In the genomic region with DNA sequence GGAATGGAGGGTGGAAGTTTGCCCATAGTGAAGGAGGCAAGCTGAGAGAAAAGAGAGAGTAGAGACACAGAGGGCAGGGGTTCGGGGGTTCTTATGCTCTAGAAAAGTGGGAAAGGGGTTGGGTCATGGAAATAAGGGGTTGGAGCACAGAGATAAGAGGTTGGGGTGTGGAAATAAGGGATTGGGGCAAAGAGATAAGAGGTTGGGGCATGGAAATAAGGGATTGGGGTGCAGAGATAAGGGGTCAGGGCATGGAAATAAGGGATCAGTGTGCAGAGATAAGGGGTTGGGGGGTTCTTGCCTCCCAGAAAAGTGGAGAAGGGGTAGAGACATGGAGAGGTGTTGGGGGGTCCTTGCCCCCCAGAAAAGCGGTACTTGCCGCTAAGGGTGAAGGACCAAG, we compare ENCODE assay signal across 28 cellular contexts.
"Had no signal": no experiment of that assay in that cellular context is flagged by ENCODE, and none has a peak within 500 bp of the region (broad histone marks: within the 10 kb centered on the region; RNA-seq: fewer than 3 reads in every experiment).

No MANE protein-coding gene starts in this region.

- DNase-seq: colonic mucosa; cortex of kidney; dermis blood vessel endothelial cell; dorsolateral prefrontal cortex; effector CD4-positive, alpha-beta T cell; effector CD8-positive, alpha-beta T cell; effector memory CD4-positive, alpha-beta T cell; effector memory CD8-positive, alpha-beta T cell; endodermal cell; esophagus squamous epithelium; foreskin fibroblast; foreskin keratinocyte; foreskin melanocyte; gastrocnemius medialis; glutamatergic neuron; head of caudate nucleus; heart left ventricle; heart right ventricle had no signal

- H3K27ac Mint-ChIP-seq: dendritic cell treated with granulocyte-macrophage colony-stimulating factor and Interleukin-4, amounts not matched to agents 40 ng/mL and 50 ng/mL, for 4 days; effector memory CD8-positive, alpha-beta T cell; endodermal cell had no signal

- H3K4me3 ChIP-seq: colonic mucosa, dorsolateral prefrontal cortex, esophagus muscularis mucosa, esophagus squamous epithelium, gastrocnemius medialis, gastroesophageal sphincter, heart left ventricle, heart right ventricle, hepatocyte had no signal

- H3K4me1 Mint-ChIP-seq: endodermal cell had no signal

- H3K4me3 Mint-ChIP-seq: dendritic cell treated with granulocyte-macrophage colony-stimulating factor and Interleukin-4, amounts not matched to agents 40 ng/mL and 50 ng/mL, for 4 days; effector memory CD8-positive, alpha-beta T cell; endodermal cell had no signal

- H3K4me1 ChIP-seq: colonic mucosa, esophagus muscularis mucosa, esophagus squamous epithelium, foreskin keratinocyte, gastrocnemius medialis, gastroesophageal sphincter, heart left ventricle, heart right ventricle had no signal

- H3K9me3 Mint-ChIP-seq: dendritic cell treated with granulocyte-macrophage colony-stimulating factor and Interleukin-4, amounts not matched to agents 40 ng/mL and 50 ng/mL, for 4 days; effector memory CD8-positive, alpha-beta T cell had no signal

- H3K36me3 ChIP-seq: colonic mucosa, esophagus muscularis mucosa, esophagus squamous epithelium, gastrocnemius medialis, gastroesophageal sphincter, heart left ventricle, heart right ventricle had no signal

- H3K4me2 ChIP-seq: hepatocyte had no signal

- H2AFZ ChIP-seq: hepatocyte had no signal

- ATAC-seq: effector memory CD8-positive, alpha-beta T cell; esophagus mucosa; foreskin keratinocyte; gastrocnemius medialis; gastroesophageal sphincter; heart left ventricle; heart right ventricle had no signal

- H3K9me3 ChIP-seq: colonic mucosa, esophagus muscularis mucosa, esophagus squamous epithelium, gastrocnemius medialis, gastroesophageal sphincter, heart left ventricle, heart right ventricle had no signal

- FAIRE-seq: colon, endometrium, endothelial cell of umbilical vein, frontal cortex had no signal

- H3K27me3 ChIP-seq: colonic mucosa, dorsolateral prefrontal cortex, esophagus muscularis mucosa, esophagus squamous epithelium, foreskin keratinocyte, gastrocnemius medialis, gastroesophageal sphincter, heart left ventricle, heart right ventricle, hepatocyte had no signal

- H3K79me2 ChIP-seq: hepatocyte had no signal

- H3K27ac ChIP-seq: colonic mucosa, dorsolateral prefrontal cortex, epithelial cell of prostate, esophagus muscularis mucosa, esophagus squamous epithelium, foreskin keratinocyte, gastrocnemius medialis, gastroesophageal sphincter, heart left ventricle, heart right ventricle, hepatocyte had no signal
